ENCODE assay signal across 26 cellular contexts in genomic region chr18:77177009-77177408, GRCh38. TPM values are rescaled to one million over a fixed set of nuclear protein-coding genes. Genes with fewer than 3 reads are reported as not detected.
DNase-seq lines count a peak whose midpoint lies in the region; ATAC-seq, FAIRE-seq and TF ChIP-seq lines count a peak whose summit lies in the region.
"Had no signal": no experiment of that assay in that cellular context is flagged by ENCODE, and none has a peak within 500 bp of the region (broad histone marks: within the 10 kb centered on the region; RNA-seq: fewer than 3 reads in every experiment).

No MANE protein-coding gene starts in this region.

- no peaks in the 10 kb centered on the region for H3K36me3 ChIP-seq in smooth muscle cell (ENCODE audit: low read depth)
- H3K36me3 ChIP-seq: BLaER1, gastroesophageal sphincter, suprapubic skin, uterus had no signal

- no peak overlapping the region for H3K9ac ChIP-seq in smooth muscle cell (ENCODE audit: low read depth)
- H3K9ac ChIP-seq: BLaER1 had no signal

- H3K9me3 Mint-ChIP-seq in activated CD4-positive, alpha-beta T cell treated with anti-CD3 and anti-CD28 coated beads for 36 hours (ENCODE audit: low read depth): no peaks in the 10 kb centered on the region
- H3K9me3 Mint-ChIP-seq: effector memory CD8-positive, alpha-beta T cell; neural crest cell had no signal

- H3K4me2 ChIP-seq in smooth muscle cell: no peak overlapping the region
- H3K4me2 ChIP-seq: BLaER1 had no signal

- intact Hi-C loops in activated CD4-positive, alpha-beta T cell treated with anti-CD3 and anti-CD28 coated beads for 36 hours (cut with DNase I, micrococcal nuclease): no loop called here

- no peaks in the 10 kb centered on the region for H3K4me1 Mint-ChIP-seq in activated CD4-positive, alpha-beta T cell treated with anti-CD3 and anti-CD28 coated beads for 36 hours
- H3K4me1 Mint-ChIP-seq: neural crest cell had no signal

- no peaks in the 10 kb centered on the region for H3K4me1 ChIP-seq in smooth muscle cell (ENCODE audit: low read depth)
- H3K4me1 ChIP-seq: BLaER1, gastroesophageal sphincter, suprapubic skin, uterus had no signal

- no peak for DNase-seq in activated CD4-positive, alpha-beta T cell treated with anti-CD3 and anti-CD28 coated beads for 36 hours
- DNase-seq in activated CD4-positive, alpha-beta T cell treated with anti-CD3 and anti-CD28 coated beads, Interleukin-2, amount 50 U/mL, for 1 hour: no peak
- DNase-seq in astrocyte of the hippocampus (ENCODE audit: low read depth, low spot score) (peak; percentile 18), fibroblast of the aortic adventitia (ENCODE audit: low read depth) (peak; percentile 26), smooth muscle cell (lab: John Stamatoyannopoulos, UW; ENCODE audit: unreplicated experiment) (no peak), GM12892 (ENCODE audit: insufficient read length) (no peak), germinal center (ENCODE audit: low spot score) (no peak)
- DNase-seq: 8988T; activated CD8-positive, alpha-beta memory T cell treated with anti-CD3 and anti-CD28 coated beads, Interleukin-2, amount 50 U/mL, for 48 hours; amygdala; Calu3; cerebellar nuclear complex; effector memory CD8-positive, alpha-beta T cell; GDM1; NCI-H187; NCI-H446; SHP77; uterus had no signal

- H3K9me3 ChIP-seq in smooth muscle cell (replicated peaks; ENCODE audit: low read depth): no peaks in the 10 kb centered on the region
- H3K9me3 ChIP-seq: BLaER1, gastroesophageal sphincter, suprapubic skin, uterus had no signal

- no peak for FAIRE-seq in GM12892 (lab: Jason Lieb, UNC)
- FAIRE-seq: GM19239, H1 had no signal

- no peaks in the 10 kb centered on the region for H3F3A ChIP-seq in smooth muscle cell (ENCODE audit: low read depth)

- peak; percentile 36 for ATAC-seq in activated CD4-positive, alpha-beta T cell treated with anti-CD3 and anti-CD28 coated beads for 36 hours
- ATAC-seq in GM21576 (IDR thresholded peaks at IDR 0.05; ENCODE audit: unreplicated experiment): no peak
- ATAC-seq: effector memory CD8-positive, alpha-beta T cell; gastroesophageal sphincter; left lobe of liver had no signal

- H3K27ac Mint-ChIP-seq in activated CD4-positive, alpha-beta T cell treated with anti-CD3 and anti-CD28 coated beads for 36 hours: no peak overlapping the region
- H3K27ac Mint-ChIP-seq: effector memory CD8-positive, alpha-beta T cell had no signal

- POLR2A ChIA-PET in activated CD4-positive, alpha-beta T cell treated with anti-CD3 and anti-CD28 coated beads for 36 hours (lab: Charles Lee): no interaction called here

- H3K4me3 Mint-ChIP-seq in activated CD4-positive, alpha-beta T cell treated with anti-CD3 and anti-CD28 coated beads for 36 hours: no peak overlapping the region
- H3K4me3 Mint-ChIP-seq: effector memory CD8-positive, alpha-beta T cell; neural crest cell had no signal

- no peaks in the 10 kb centered on the region for H3K36me3 Mint-ChIP-seq in activated CD4-positive, alpha-beta T cell treated with anti-CD3 and anti-CD28 coated beads for 36 hours (ENCODE audit: low read depth)

- no peaks in the 10 kb centered on the region for H3K27me3 ChIP-seq in smooth muscle cell (ENCODE audit: low read depth)
- H3K27me3 ChIP-seq: BLaER1, gastroesophageal sphincter, suprapubic skin, uterus had no signal

- TF ChIP-seq POLR2A in GM12892 (IDR thresholded peaks at IDR 0.05; ENCODE audit: low read depth, low read length): no peak

- peak overlapping the region; percentile 59 for H3K27ac ChIP-seq in smooth muscle cell (ENCODE audit: low read depth)
- H3K27ac ChIP-seq: BLaER1, gastroesophageal sphincter, suprapubic skin, uterus had no signal

- no peaks in the 10 kb centered on the region for H4K20me1 ChIP-seq in smooth muscle cell (ENCODE audit: low read depth)
- H4K20me1 ChIP-seq: BLaER1 had no signal

- no peaks in the 10 kb centered on the region for H3K79me2 ChIP-seq in smooth muscle cell (ENCODE audit: low read depth)

- no peaks in the 10 kb centered on the region for H3K27me3 Mint-ChIP-seq in activated CD4-positive, alpha-beta T cell treated with anti-CD3 and anti-CD28 coated beads for 36 hours
- H3K27me3 Mint-ChIP-seq: effector memory CD8-positive, alpha-beta T cell had no signal

- WGBS in smooth muscle cell (ENCODE audit: low lambda C conversion rate): 57% methylated on average over 1 of the region's 1 CpG

- TF ChIP-seq CTCF in fibroblast of the aortic adventitia (IDR thresholded peaks at IDR 0.05; ENCODE audit: insufficient read depth, low read length) (no peak), smooth muscle cell (IDR thresholded peaks at IDR 0.05; ENCODE audit: borderline replicate concordance, insufficient read depth, poor library complexity, severe bottlenecking) (no peak)

- no peak overlapping the region for H3K4me3 ChIP-seq in fibroblast of the aortic adventitia (ENCODE audit: low read depth, low read length)
- no peak overlapping the region for H3K4me3 ChIP-seq in smooth muscle cell
- H3K4me3 ChIP-seq: BLaER1, gastroesophageal sphincter, suprapubic skin, uterus had no signal

- CTCF ChIA-PET in activated CD4-positive, alpha-beta T cell treated with anti-CD3 and anti-CD28 coated beads for 36 hours (lab: Charles Lee): interaction anchor here (0.6 kb wide), 1 partner anchor 177 kb away, joined by 3 read pairs; no protein-coding TSS in a partner anchor

- no peak overlapping the region for H2AFZ ChIP-seq in smooth muscle cell (ENCODE audit: low read depth)

RNA-seq across cellular contexts. Expression of gene MBP, which starts 44.4 kb away (rescaled TPM):
- 10 to 100 TPM; 47.0 to 65.7 TPM for total RNA-seq in activated CD4-positive, alpha-beta T cell treated with anti-CD3 and anti-CD28 coated beads for 36 hours
- total RNA-seq in fibroblast of the aortic adventitia (ENCODE audit: low replicate concordance): 25.8 and 54.1 TPM in 2 replicates
- total RNA-seq in smooth muscle cell: 4.5 and 5.1 TPM in 2 replicates
- 1.4 and 6.3 TPM in 2 replicates for polyA plus RNA-seq in smooth muscle cell
- 26.6 TPM for polyA plus RNA-seq in GM12892 (2012; ENCODE audit: missing spikeins)

Comparison
In these comparisons a context has a peak if more than half of its experiments do, and no peak if none do; other contexts are left out.
1. DNase-seq: peak in astrocyte of the hippocampus (single experiment) and fibroblast of the aortic adventitia (single experiment); none in activated CD4-positive, alpha-beta T cell treated with anti-CD3 and anti-CD28 coated beads for 36 hours (single experiment), activated CD4-positive, alpha-beta T cell treated with anti-CD3 and anti-CD28 coated beads, Interleukin-2, amount 50 U/mL, for 1 hour (single experiment), smooth muscle cell (single experiment), GM12892 (single experiment) and germinal center (single experiment).